Comparison of ENCODE assay signal across 24 cellular contexts in genomic region chr7:123768493-123768892, GRCh38.
"Had no signal": no experiment of that assay in that cellular context is flagged by ENCODE, and none has a peak within 500 bp of the region (broad histone marks: within the 10 kb centered on the region; RNA-seq: fewer than 3 reads in every experiment).

No MANE protein-coding gene starts in this region.

- H3K9me3 ChIP-seq: esophagus squamous epithelium, gastroesophageal sphincter, mucosa of descending colon, ovary, suprapubic skin, thyroid gland had no signal

- FAIRE-seq: colon, urothelium cell line had no signal

- H3K4me2 ChIP-seq: hepatocyte, smooth muscle cell had no signal

- H3K27me3 Mint-ChIP-seq: progenitor cell of endocrine pancreas, type B pancreatic cell had no signal

- H3K79me2 ChIP-seq: hepatocyte had no signal

- H3K4me1 ChIP-seq: gastroesophageal sphincter, suprapubic skin had no signal

- H3K4me3 ChIP-seq: esophagus squamous epithelium, gastroesophageal sphincter, hepatocyte, mucosa of descending colon, ovary, smooth muscle cell, suprapubic skin, thyroid gland had no signal

- H3K27ac Mint-ChIP-seq: dendritic cell treated with granulocyte-macrophage colony-stimulating factor and Interleukin-4, amounts not matched to agents 40 ng/mL and 50 ng/mL, for 4 days; effector memory CD8-positive, alpha-beta T cell; naive thymus-derived CD8-positive, alpha-beta T cell; progenitor cell of endocrine pancreas; stimulated activated effector memory CD8-positive, alpha-beta T cell treated with anti-CD3 and anti-CD28 coated beads, Interleukin-12 subunit alpha, Interleukin-12 subunit beta, amount 100 ng/mL, for 72 hours; type B pancreatic cell had no signal

- H3K4me3 Mint-ChIP-seq: dendritic cell treated with granulocyte-macrophage colony-stimulating factor and Interleukin-4, amounts not matched to agents 40 ng/mL and 50 ng/mL, for 4 days; naive thymus-derived CD8-positive, alpha-beta T cell; stimulated activated effector memory CD8-positive, alpha-beta T cell treated with anti-CD3 and anti-CD28 coated beads, Interleukin-12 subunit alpha, Interleukin-12 subunit beta, amount 100 ng/mL, for 72 hours; type B pancreatic cell had no signal

- H3K27ac ChIP-seq: esophagus squamous epithelium, gastroesophageal sphincter, hepatocyte, ovary, suprapubic skin had no signal

- DNase-seq: effector memory CD8-positive, alpha-beta T cell; esophagus squamous epithelium; foreskin fibroblast; glutamatergic neuron; left colon; mucosa of descending colon; naive thymus-derived CD8-positive, alpha-beta T cell; nucleus accumbens; ovary; right cardiac atrium; stimulated activated CD4-positive, alpha-beta T cell treated with anti-CD3 and anti-CD28 coated beads, Interleukin-4, amount 100 ng/mL, for 1 hour; stimulated activated CD8-positive, alpha-beta memory T cell treated with anti-CD3 and anti-CD28 coated beads, Interleukin-4, amount 100 ng/mL, for 48 hours; stimulated activated naive CD8-positive, alpha-beta T cell treated with anti-CD3 and anti-CD28 coated beads, Interleukin-15, Interleukin-2, amounts not matched to agents 100 U/mL and 50 U/mL, for 24 hours; thyroid gland had no signal

- H3K27me3 ChIP-seq: esophagus squamous epithelium, gastroesophageal sphincter, hepatocyte, ovary, suprapubic skin, thyroid gland had no signal

- H2AFZ ChIP-seq: hepatocyte had no signal

- H3K36me3 ChIP-seq: esophagus squamous epithelium, gastroesophageal sphincter, ovary, suprapubic skin, thyroid gland had no signal

- ATAC-seq: effector memory CD8-positive, alpha-beta T cell; gastroesophageal sphincter; left colon; mucosa of descending colon; naive thymus-derived CD8-positive, alpha-beta T cell; stimulated activated effector memory CD8-positive, alpha-beta T cell treated with anti-CD3 and anti-CD28 coated beads, Interleukin-12 subunit alpha, Interleukin-12 subunit beta, amount 100 ng/mL, for 72 hours; stimulated activated naive CD8-positive, alpha-beta T cell treated with anti-CD3 and anti-CD28 coated beads, Interleukin-15, Interleukin-2, amounts not matched to agents 100 U/mL and 50 U/mL, for 24 hours had no signal

- H3K36me3 Mint-ChIP-seq: stimulated activated effector memory CD8-positive, alpha-beta T cell treated with anti-CD3 and anti-CD28 coated beads, Interleukin-12 subunit alpha, Interleukin-12 subunit beta, amount 100 ng/mL, for 72 hours; type B pancreatic cell had no signal
